In genomic region chr2:105102001-105102400, GRCh38 we compare ENCODE assay signal across 21 cellular contexts.
"Had no signal": no experiment of that assay in that cellular context is flagged by ENCODE, and none has a peak within 500 bp of the region (broad histone marks: within the 10 kb centered on the region; RNA-seq: fewer than 3 reads in every experiment).

No MANE protein-coding gene starts in this region.

- H3K36me3 ChIP-seq: ovary had no signal

- H3K27ac ChIP-seq: ovary, sigmoid colon, tibial nerve, vagina, VCaP had no signal

- H3K4me1 ChIP-seq: sigmoid colon, tibial nerve, vagina had no signal

- DNase-seq: activated CD4-positive, alpha-beta memory T cell treated with anti-CD3 and anti-CD28 coated beads for 36 hours; activated CD8-positive, alpha-beta memory T cell treated with anti-CD3 and anti-CD28 coated beads, Interleukin-2, amount 10 ng/mL, durations not matched to agents 7 days and 5 days; activated naive CD4-positive, alpha-beta T cell treated with anti-CD3 and anti-CD28 coated beads for 36 hours; activated naive CD8-positive, alpha-beta T cell treated with anti-CD3 and anti-CD28 coated beads, Interleukin-2, amount 50 U/mL, for 24 hours; activated T-cell treated with anti-CD3 and anti-CD28 coated beads, Interleukin-2, amount 50 U/mL, for 1 hour; anterior cingulate cortex; central memory CD4-positive, alpha-beta T cell; erythroblast; foreskin melanocyte; hypothalamus; ovary; sigmoid colon; stimulated activated CD8-positive, alpha-beta memory T cell treated with anti-CD3 and anti-CD28 coated beads, Interleukin-4, amount 100 ng/mL, for 48 hours; SW 1271; T-helper 2 cell had no signal

- ATAC-seq: activated CD8-positive, alpha-beta memory T cell treated with anti-CD3 and anti-CD28 coated beads, Interleukin-2, amount 10 ng/mL, durations not matched to agents 7 days and 5 days; activated naive CD8-positive, alpha-beta T cell treated with anti-CD3 and anti-CD28 coated beads, Interleukin-2, amount 50 U/mL, for 24 hours; left lobe of liver had no signal

- H3K27me3 ChIP-seq: ovary, sigmoid colon, tibial nerve, vagina had no signal

- H3K4me3 ChIP-seq: ovary, sigmoid colon, tibial nerve, vagina had no signal

- FAIRE-seq: colon, keratinocyte had no signal

- H3K9me3 ChIP-seq: ovary, sigmoid colon, tibial nerve, vagina had no signal
